ENCODE assay signal across 15 cellular contexts in the genomic region with DNA sequence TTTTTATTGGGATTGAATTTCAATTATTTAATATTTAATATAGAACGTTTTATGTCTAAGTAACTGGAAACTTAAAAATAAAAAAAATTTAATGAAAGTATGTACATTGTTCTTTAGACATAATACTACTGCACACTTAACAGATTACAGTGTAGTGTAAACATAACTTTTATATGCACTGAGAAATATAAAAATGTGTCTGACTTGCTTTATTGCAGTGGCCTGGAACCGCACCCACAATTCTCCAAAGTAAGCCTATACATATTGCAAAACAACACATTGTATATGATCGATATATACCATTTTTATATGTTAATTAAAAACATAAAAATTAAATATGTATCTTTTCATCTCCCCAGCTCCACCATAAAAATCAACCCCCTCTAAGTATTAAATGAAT. TPM values are rescaled to one million over a fixed set of nuclear protein-coding genes. Genes with fewer than 3 reads are reported as not detected.
DNase-seq lines count a peak whose midpoint lies in the region; ATAC-seq, FAIRE-seq and TF ChIP-seq lines count a peak whose summit lies in the region.
"Had no signal": no experiment of that assay in that cellular context is flagged by ENCODE, and none has a peak within 500 bp of the region (broad histone marks: within the 10 kb centered on the region; RNA-seq: fewer than 3 reads in every experiment).

No MANE protein-coding gene starts in this region.

- H3K79me2 ChIP-seq in fibroblast of lung (ENCODE audit: control insufficient read depth, insufficient read depth, low read length) = no peaks in the 10 kb centered on the region

- TF ChIP-seq POLR2A in vagina (IDR thresholded peaks at IDR 0.05) = no peak

- no peak overlapping the region for H3K9ac ChIP-seq in fibroblast of lung (ENCODE audit: insufficient read depth, low read length)
- H3K9ac ChIP-seq: KMS-11 had no signal

- peaks cover 89% of the 10 kb centered on the region for H3K4me1 ChIP-seq in left ventricle myocardium inferior
- peaks cover 16% of the 10 kb centered on the region for H3K4me1 ChIP-seq in fibroblast of lung (ENCODE audit: control insufficient read depth, extremely low read depth, insufficient read depth, low read length)
- H3K4me1 ChIP-seq in pancreas = peaks cover 0 to 7% (median 0%) of the 10 kb centered on the region in 3 donors
- H3K4me1 ChIP-seq in vagina = peaks cover 48% of the 10 kb centered on the region

- peak overlapping the region; percentile 68 for H3K4me2 ChIP-seq in fibroblast of lung (ENCODE audit: extremely low read depth, insufficient read depth, low read length)
- H3K4me2 ChIP-seq: KMS-11, PC-9 had no signal

- peak; percentile 9 for FAIRE-seq in pancreas (lab: Jason Lieb, UNC)
- FAIRE-seq: urothelium cell line had no signal

- no peaks in the 10 kb centered on the region for H4K20me1 ChIP-seq in fibroblast of lung (ENCODE audit: control insufficient read depth, extremely low read depth, insufficient read depth, low read length)

- H3K27me3 ChIP-seq in left ventricle myocardium inferior (ENCODE audit: low read depth) (no peaks in the 10 kb centered on the region), fibroblast of lung (ENCODE audit: control insufficient read depth, insufficient read depth, low read length) (no peaks in the 10 kb centered on the region), pancreas (no peaks in the 10 kb centered on the region), vagina (no peaks in the 10 kb centered on the region)
- H3K27me3 ChIP-seq: body of pancreas had no signal

- H3K4me3 ChIP-seq in left ventricle myocardium inferior = peak overlapping the region; percentile 16
- H3K4me3 ChIP-seq in fibroblast of lung (replicated peaks in 1 of 4; ENCODE audit: control extremely low read depth in 1 of 4, insufficient read depth in 1 of 4, low read depth in 3 of 4, low read length in 4 of 4) = no peak overlapping the region
- H3K4me3 ChIP-seq in pancreas = no peak overlapping the region
- peak overlapping the region in 1 of 2 donors; percentile 32 for H3K4me3 ChIP-seq in vagina
- H3K4me3 ChIP-seq: body of pancreas, PC-9 had no signal

- H3K36me3 ChIP-seq in left ventricle myocardium inferior = no peaks in the 10 kb centered on the region
- H3K36me3 ChIP-seq in fibroblast of lung (ENCODE audit: control insufficient read depth, insufficient read depth, low read length) = no peaks in the 10 kb centered on the region
- H3K36me3 ChIP-seq in pancreas = no peaks in the 10 kb centered on the region
- H3K36me3 ChIP-seq in vagina = no peaks in the 10 kb centered on the region

- TF ChIP-seq CTCF in left ventricle myocardium inferior (IDR thresholded peaks at IDR 0.05; ENCODE audit: borderline replicate concordance) (no peak), fibroblast of lung (conservative IDR thresholded peaks at IDR 0.05 in 1 of 2, IDR thresholded peaks at IDR 0.05 in 1 of 2; ENCODE audit: low read depth in 1 of 2, low read length in 2 of 2) (no peak), pancreas (IDR thresholded peaks at IDR 0.05) (no peak), vagina (IDR thresholded peaks at IDR 0.05) (no peak)

- no peaks in the 10 kb centered on the region for H3K9me3 ChIP-seq in left ventricle myocardium inferior (replicated peaks)
- no peaks in the 10 kb centered on the region for H3K9me3 ChIP-seq in fibroblast of lung (ENCODE audit: control insufficient read depth, insufficient read depth, low read depth, low read length)
- H3K9me3 ChIP-seq in pancreas = no peaks in the 10 kb centered on the region
- no peaks in the 10 kb centered on the region for H3K9me3 ChIP-seq in vagina
- H3K9me3 ChIP-seq: body of pancreas had no signal

- WGBS in pancreas, 2 donors = 62 to 84% methylated on average over 3 of the region's 3 CpGs

- no peak overlapping the region for H2AFZ ChIP-seq in fibroblast of lung (ENCODE audit: low read length)
- H2AFZ ChIP-seq: PC-9 had no signal

- DNase-seq in left ventricle myocardium inferior (no peak), left ventricle myocardium superior (no peak), fibroblast of lung (ENCODE audit: low read depth in 2 of 2) (no peak), pancreas (no peak), vagina (ENCODE audit: extremely low spot score in 2 of 2) (no peak), COR-L47 (lab: John Stamatoyannopoulos, UW) (no peak), SHP77 (lab: John Stamatoyannopoulos, UW) (no peak)
- DNase-seq in activated effector memory CD4-positive, alpha-beta T cell treated with Interleukin-2 at 50 U/mL for 16 hours = no peak
- DNase-seq: ACHN; activated naive CD4-positive, alpha-beta T cell treated with Interleukin-2 at 50 U/mL for 16 hours; hippocampal formation; PC-9 had no signal

- intact Hi-C loops in left ventricle myocardium inferior (cut with micrococcal nuclease) = no loop called here
- intact Hi-C loops in left ventricle myocardium superior (cut with micrococcal nuclease) = no loop called here
- intact Hi-C loops in pancreas (cut with DNase I) = no loop called here
- intact Hi-C loops in vagina (cut with DNase I) = no loop called here

- ATAC-seq in left ventricle myocardium superior = no peak
- ATAC-seq in pancreas = no peak

- H3K27ac ChIP-seq in left ventricle myocardium inferior (replicated peaks) (peak overlapping the region; percentile 78), fibroblast of lung (ENCODE audit: insufficient read depth, low read length) (no peak overlapping the region), pancreas (no peak overlapping the region), vagina (peak overlapping the region; percentile 30)
- H3K27ac ChIP-seq: KMS-11, PC-9 had no signal

RNA-seq across cellular contexts. Expression of a gene that starts 42.8 kb away (rescaled TPM):
- total RNA-seq in left ventricle myocardium inferior = 51.6 TPM
- total RNA-seq in left ventricle myocardium superior = 33.7 TPM
- 15.4 and 25.3 TPM in 2 replicates for total RNA-seq in fibroblast of lung
- 10.5 and 11.2 TPM in 2 replicates for polyA plus RNA-seq in fibroblast of lung
- polyA plus RNA-seq in fibroblast of lung (2012) = 7.1 and 8.6 TPM in 2 replicates
- polyA minus RNA-seq in fibroblast of lung (ENCODE audit: low replicate concordance) = 8.8 and 15.7 TPM in 2 replicates
- total RNA-seq in pancreas = 1 to 10 TPM; 1.5 to 2.7 (median 2.1) TPM
- polyA plus RNA-seq in pancreas = 1 to 10 TPM; 1.4 to 2.2 TPM
- 16.9 TPM for total RNA-seq in vagina

Comparison
In these comparisons a context has a peak if more than half of its experiments do, and no peak if none do; other contexts are left out.
1. H3K27ac ChIP-seq: peak in left ventricle myocardium inferior (single experiment) and vagina (single experiment); none in fibroblast of lung (single experiment) and pancreas (0 of 4).